In the genomic region with DNA sequence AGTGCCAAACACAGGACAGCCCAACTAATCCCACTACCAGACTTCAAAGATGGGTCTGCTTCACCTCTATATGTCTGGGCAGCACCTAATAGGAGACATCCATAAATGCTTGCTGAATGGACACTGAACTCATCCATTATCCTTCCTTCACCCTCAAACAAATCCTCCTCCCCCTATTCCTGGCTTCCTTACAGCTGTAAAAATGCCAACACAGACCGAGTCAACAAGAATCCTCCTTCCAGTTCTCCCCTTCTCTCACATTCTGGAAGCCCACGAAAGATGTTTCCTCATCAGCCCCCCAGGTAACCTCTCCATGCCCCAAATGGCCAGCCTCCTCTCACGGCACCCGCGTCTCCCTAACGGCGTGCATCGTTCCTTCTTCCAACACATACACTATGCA, we compare ENCODE assay signal across 21 cellular contexts. TPM values are rescaled to one million over a fixed set of nuclear protein-coding genes. Genes with fewer than 3 reads are reported as not detected.
"Had no signal": no experiment of that assay in that cellular context is flagged by ENCODE, and none has a peak within 500 bp of the region (broad histone marks: within the 10 kb centered on the region; RNA-seq: fewer than 3 reads in every experiment).

No MANE protein-coding gene starts in this region.

- H3K27me3 Mint-ChIP-seq: activated naive CD8-positive, alpha-beta T cell treated with anti-CD3 and anti-CD28 coated beads for 36 hours; memory B cell; T-cell had no signal

- H3K4me3 ChIP-seq: psoas muscle, right lobe of liver, SK-N-MC, spleen, tibial artery, uterus had no signal

- H3K27ac Mint-ChIP-seq: activated naive CD8-positive, alpha-beta T cell treated with anti-CD3 and anti-CD28 coated beads for 36 hours; activated T-cell treated with anti-CD3 and anti-CD28 coated beads, Interleukin-2, amount 50 U/mL, for 72 hours; memory B cell; natural killer cell had no signal

- H3K9me3 Mint-ChIP-seq: activated naive CD8-positive, alpha-beta T cell treated with anti-CD3 and anti-CD28 coated beads for 36 hours; memory B cell; natural killer cell; T-cell had no signal

- H3K4me1 ChIP-seq: psoas muscle, right lobe of liver, uterus had no signal

- H3K27ac ChIP-seq: epithelial cell of prostate, psoas muscle, right lobe of liver, SK-N-MC, spleen, tibial artery, uterus had no signal

- H3K36me3 ChIP-seq: uterus had no signal

- DNase-seq: activated CD4-positive, alpha-beta T cell treated with anti-CD3 and anti-CD28 coated beads for 4 hours; activated CD8-positive, alpha-beta memory T cell treated with anti-CD3 and anti-CD28 coated beads, Interleukin-2, amount 50 U/mL, for 48 hours; activated gamma-delta T cell; activated naive CD8-positive, alpha-beta T cell treated with anti-CD3 and anti-CD28 coated beads for 36 hours; activated T-cell treated with anti-CD3 and anti-CD28 coated beads, Interleukin-2, amount 50 U/mL, for 72 hours; anterior cingulate cortex; cerebellar nuclear complex; effector memory CD4-positive, alpha-beta T cell; kidney glomerular epithelial cell; left ventricle myocardium superior; natural killer cell; occipital lobe; psoas muscle; right lobe of liver; spleen; T-cell; uterus had no signal

- ATAC-seq: activated T-cell treated with anti-CD3 and anti-CD28 coated beads, Interleukin-2, amount 50 U/mL, for 72 hours; left ventricle myocardium superior; natural killer cell; psoas muscle; right lobe of liver; T-cell had no signal

- H3K27me3 ChIP-seq: right lobe of liver, spleen, tibial artery, uterus had no signal

- H3K9me3 ChIP-seq: psoas muscle, right lobe of liver, spleen, tibial artery, uterus had no signal

- H3K4me3 Mint-ChIP-seq: activated naive CD8-positive, alpha-beta T cell treated with anti-CD3 and anti-CD28 coated beads for 36 hours; activated T-cell treated with anti-CD3 and anti-CD28 coated beads, Interleukin-2, amount 50 U/mL, for 72 hours; memory B cell; natural killer cell; T-cell had no signal

RNA-seq across cellular contexts. Expression of a gene that starts 47.9 kb away (rescaled TPM):
- total RNA-seq: activated naive CD8-positive, alpha-beta T cell treated with anti-CD3 and anti-CD28 coated beads for 36 hours had no signal
